32 cellular contexts compared by ENCODE assay signal in genomic region chr2:200181732-200182131, GRCh38.
"Had no signal": no experiment of that assay in that cellular context is flagged by ENCODE, and none has a peak within 500 bp of the region (broad histone marks: within the 10 kb centered on the region; RNA-seq: fewer than 3 reads in every experiment).

No MANE protein-coding gene starts in this region.

- H3K27ac ChIP-seq: adrenal gland, body of pancreas, epithelial cell of prostate, esophagus squamous epithelium, gastroesophageal sphincter, WERI-Rb-1 had no signal

- H3K36me3 Mint-ChIP-seq: activated naive CD4-positive, alpha-beta T cell treated with anti-CD3 and anti-CD28 coated beads, Interleukin-2, amount 50 U/mL, for 24 hours; activated naive CD8-positive, alpha-beta T cell treated with anti-CD3 and anti-CD28 coated beads for 36 hours had no signal

- H3K4me3 ChIP-seq: adrenal gland, body of pancreas, esophagus squamous epithelium, gastroesophageal sphincter had no signal

- H3K27me3 ChIP-seq: adrenal gland, body of pancreas, gastroesophageal sphincter had no signal

- H3K4me1 Mint-ChIP-seq: activated B cell treated with CpG ODN at 0.5 μM for 24 hours; activated naive CD4-positive, alpha-beta T cell treated with anti-CD3 and anti-CD28 coated beads, Interleukin-2, amount 50 U/mL, for 24 hours; activated naive CD8-positive, alpha-beta T cell treated with anti-CD3 and anti-CD28 coated beads for 36 hours; activated naive CD8-positive, alpha-beta T cell treated with anti-CD3 and anti-CD28 coated beads, Interleukin-2, amount 50 U/mL, for 24 hours; T-helper 17 cell had no signal

- DNase-seq: activated B cell treated with CpG ODN at 0.5 μM for 24 hours; activated CD4-positive, alpha-beta T cell treated with anti-CD3 and anti-CD28 coated beads for 48 hours; activated CD4-positive, alpha-beta T cell treated with anti-CD3 and anti-CD28 coated beads, Interleukin-2, amount 50 U/mL, for 1 hour; activated CD4-positive, alpha-beta T cell treated with anti-CD3 and anti-CD28 coated beads, Interleukin-2, amount 50 U/mL, for 48 hours; activated CD8-positive, alpha-beta memory T cell treated with anti-CD3 and anti-CD28 coated beads for 24 hours; activated CD8-positive, alpha-beta T cell treated with anti-CD3 and anti-CD28 coated beads for 36 hours; activated effector memory CD4-positive, alpha-beta T cell treated with anti-CD3 and anti-CD28 coated beads, Interleukin-2, amount 50 U/mL, for 16 hours; activated naive CD4-positive, alpha-beta T cell treated with anti-CD3 and anti-CD28 coated beads for 36 hours; activated naive CD8-positive, alpha-beta T cell treated with anti-CD3 and anti-CD28 coated beads for 36 hours; activated naive CD8-positive, alpha-beta T cell treated with anti-CD3 and anti-CD28 coated beads, Interleukin-2, amount 50 U/mL, for 24 hours; activated T-cell treated with anti-CD3 and anti-CD28 coated beads, Interleukin-2, amount 50 U/mL, for 1 hour; activated T-cell treated with anti-CD3 and anti-CD28 coated beads, Interleukin-2, amount 50 U/mL, for 48 hours; adrenal gland; amygdala; aorta; body of pancreas; caudate nucleus; cortex of kidney; dermis blood vessel endothelial cell; effector CD8-positive, alpha-beta T cell; esophagus squamous epithelium; foreskin melanocyte; T-helper 1 cell; T-helper 17 cell; T1000; WERI-Rb-1 had no signal

- H3K9me3 ChIP-seq: body of pancreas, esophagus squamous epithelium, gastroesophageal sphincter had no signal

- H3K27ac Mint-ChIP-seq: activated B cell treated with CpG ODN at 0.5 μM for 24 hours; activated CD8-positive, alpha-beta T cell treated with anti-CD3 and anti-CD28 coated beads for 36 hours; activated naive CD4-positive, alpha-beta T cell treated with anti-CD3 and anti-CD28 coated beads for 36 hours; activated naive CD4-positive, alpha-beta T cell treated with anti-CD3 and anti-CD28 coated beads, Interleukin-2, amount 50 U/mL, for 24 hours; activated naive CD8-positive, alpha-beta T cell treated with anti-CD3 and anti-CD28 coated beads for 36 hours; activated naive CD8-positive, alpha-beta T cell treated with anti-CD3 and anti-CD28 coated beads, Interleukin-2, amount 50 U/mL, for 24 hours; activated T-helper 1 cell treated with anti-CD3 and anti-CD28 coated beads, Interleukin-12 subunit alpha, Interleukin-12 subunit beta, Interleukin-2, Interleukin-4 antibody, amounts not matched to agents 30 ng/mL and 10 ng/mL and 1 ng/mL, durations not matched to agents 14 hours and 24 hours and 36 hours; activated T-helper 2 cell treated with anti-CD3 and anti-CD28 coated beads, Interferon-gamma antibody, Interleukin-2, Interleukin-4, amounts not matched to agents 10 μg/mL and 5 μg/mL and 100 μg/mL, durations not matched to agents 14 hours and 24 hours and 36 hours; T-helper 17 cell; T-helper 2 cell treated with Interferon-gamma antibody and Interleukin-4, amounts not matched to agents 5 μg/mL and 100 μg/mL, for 36 hours had no signal

- H3K4me3 Mint-ChIP-seq: activated B cell treated with CpG ODN at 0.5 μM for 24 hours; activated CD8-positive, alpha-beta T cell treated with anti-CD3 and anti-CD28 coated beads for 36 hours; activated naive CD4-positive, alpha-beta T cell treated with anti-CD3 and anti-CD28 coated beads for 36 hours; activated naive CD4-positive, alpha-beta T cell treated with anti-CD3 and anti-CD28 coated beads, Interleukin-2, amount 50 U/mL, for 24 hours; activated naive CD8-positive, alpha-beta T cell treated with anti-CD3 and anti-CD28 coated beads for 36 hours; activated naive CD8-positive, alpha-beta T cell treated with anti-CD3 and anti-CD28 coated beads, Interleukin-2, amount 50 U/mL, for 24 hours; activated T-helper 1 cell treated with anti-CD3 and anti-CD28 coated beads, Interleukin-12 subunit alpha, Interleukin-12 subunit beta, Interleukin-2, Interleukin-4 antibody, amounts not matched to agents 30 ng/mL and 10 ng/mL and 1 ng/mL, durations not matched to agents 14 hours and 24 hours and 36 hours; T-helper 17 cell; T-helper 2 cell treated with Interferon-gamma antibody and Interleukin-4, amounts not matched to agents 5 μg/mL and 100 μg/mL, for 36 hours had no signal

- H3K9me3 Mint-ChIP-seq: activated B cell treated with CpG ODN at 0.5 μM for 24 hours; activated CD8-positive, alpha-beta T cell treated with anti-CD3 and anti-CD28 coated beads for 36 hours; activated naive CD4-positive, alpha-beta T cell treated with anti-CD3 and anti-CD28 coated beads for 36 hours; activated naive CD4-positive, alpha-beta T cell treated with anti-CD3 and anti-CD28 coated beads, Interleukin-2, amount 50 U/mL, for 24 hours; activated naive CD8-positive, alpha-beta T cell treated with anti-CD3 and anti-CD28 coated beads for 36 hours; activated naive CD8-positive, alpha-beta T cell treated with anti-CD3 and anti-CD28 coated beads, Interleukin-2, amount 50 U/mL, for 24 hours; activated T-helper 1 cell treated with anti-CD3 and anti-CD28 coated beads, Interleukin-12 subunit alpha, Interleukin-12 subunit beta, Interleukin-2, Interleukin-4 antibody, amounts not matched to agents 30 ng/mL and 10 ng/mL and 1 ng/mL, durations not matched to agents 14 hours and 24 hours and 36 hours; activated T-helper 2 cell treated with anti-CD3 and anti-CD28 coated beads, Interferon-gamma antibody, Interleukin-2, Interleukin-4, amounts not matched to agents 10 μg/mL and 5 μg/mL and 100 μg/mL, durations not matched to agents 14 hours and 24 hours and 36 hours; T-helper 2 cell treated with Interferon-gamma antibody and Interleukin-4, amounts not matched to agents 5 μg/mL and 100 μg/mL, for 36 hours had no signal

- H3K4me1 ChIP-seq: adrenal gland, gastroesophageal sphincter had no signal

- H3K36me3 ChIP-seq: adrenal gland, esophagus squamous epithelium, gastroesophageal sphincter, WERI-Rb-1 had no signal
